In genomic region chrX:153862369-153863250, GRCh38 we compare ENCODE assay signal across 16 cellular contexts. TPM values are rescaled to one million over a fixed set of nuclear protein-coding genes. Genes with fewer than 3 reads are reported as not detected.
A peak's percentile ranks its signal among the peaks of the same experiment; 100 is the strongest.
DNase-seq lines count a peak whose midpoint lies in the region; ATAC-seq, FAIRE-seq and TF ChIP-seq lines count a peak whose summit lies in the region.
"Had no signal": no experiment of that assay in that cellular context is flagged by ENCODE, and none has a peak within 500 bp of the region (broad histone marks: within the 10 kb centered on the region; RNA-seq: fewer than 3 reads in every experiment).

No MANE protein-coding gene starts in this region.

- no peak overlapping the region for H2AFZ ChIP-seq in neuronal stem cell (ENCODE audit: low read length)

- TF ChIP-seq POLR2A in GM12891 (IDR thresholded peaks at IDR 0.05; ENCODE audit: low read depth, low read length), result no peak

- no peak overlapping the region for H3K18ac ChIP-seq in neuronal stem cell (ENCODE audit: low read length)

- no peak for ATAC-seq in HG02610 (IDR thresholded peaks at IDR 0.05; ENCODE audit: unreplicated experiment)
- ATAC-seq: HepG2 had no signal

- H3K14ac ChIP-seq in neuronal stem cell (ENCODE audit: low read length), result no peak overlapping the region

- no peaks in the 10 kb centered on the region for H3K79me1 ChIP-seq in neuronal stem cell (ENCODE audit: low read depth, low read length)

- TF ChIP-seq CTCF in WERI-Rb-1 (IDR thresholded peaks at IDR 0.05; ENCODE audit: low read depth, low read length), result no peak
- no peak for TF ChIP-seq CTCF in osteocyte (IDR thresholded peaks at IDR 0.05)

- H3K4me1 ChIP-seq in neuronal stem cell (ENCODE audit: control insufficient read depth in 2 of 2, insufficient read depth in 1 of 2, low read depth in 1 of 2, low read length in 2 of 2), result peaks cover 0 to 10% of the 10 kb centered on the region in 2 donors

- no CpG with 5 or more reads among the region's 22 CpGs for WGBS in neuronal stem cell (ENCODE audit: extremely low coverage in 2 of 2, insufficient read length in 2 of 2, insufficient replicate concordance in 1 of 2), 2 donors

- no peak overlapping the region for H3K4me3 Mint-ChIP-seq in osteocyte (ENCODE audit: unreplicated experiment)

- H3K4me2 ChIP-seq in neuronal stem cell (ENCODE audit: insufficient read depth, low read length, poor library complexity, severe bottlenecking), result peak overlapping the region; percentile 23
- H3K4me2 ChIP-seq: KMS-11 had no signal

- H3K4me1 Mint-ChIP-seq in osteocyte (ENCODE audit: unreplicated experiment), result no peaks in the 10 kb centered on the region
- H3K4me1 Mint-ChIP-seq: CD14-positive monocyte had no signal

- no peaks in the 10 kb centered on the region for H3K9me3 Mint-ChIP-seq in osteocyte (ENCODE audit: unreplicated experiment)

- H3K4me3 ChIP-seq in WERI-Rb-1 (ENCODE audit: low read depth, low read length) (no peak overlapping the region), neuronal stem cell (ENCODE audit: low read length in 2 of 2) (no peak overlapping the region)
- H3K4me3 ChIP-seq: SK-N-MC had no signal

- no peak overlapping the region for H4K91ac ChIP-seq in neuronal stem cell (ENCODE audit: low read depth, low read length, poor library complexity)

- no peaks in the 10 kb centered on the region for H3K27me3 Mint-ChIP-seq in osteocyte (ENCODE audit: unreplicated experiment)

- no peak overlapping the region for H3K27ac Mint-ChIP-seq in osteocyte (ENCODE audit: unreplicated experiment)
- H3K27ac Mint-ChIP-seq: CD14-positive monocyte had no signal

- H3K36me3 ChIP-seq in WERI-Rb-1 (peaks cover 52% of the 10 kb centered on the region), neuronal stem cell (replicated peaks in 1 of 2; ENCODE audit: control insufficient read depth in 2 of 2, insufficient read depth in 2 of 2, low read length in 2 of 2) (peaks cover 0 to 29% of the 10 kb centered on the region in 2 donors)

- no peak overlapping the region for H4K8ac ChIP-seq in neuronal stem cell (ENCODE audit: low read depth, low read length)

- H3K27me3 ChIP-seq in WERI-Rb-1 (ENCODE audit: insufficient read depth, low read depth, severe bottlenecking) (peaks cover 21% of the 10 kb centered on the region), neuronal stem cell (ENCODE audit: control insufficient read depth in 3 of 3, insufficient read depth in 3 of 3, low read depth in 1 of 3, low read length in 3 of 3) (peaks cover 0 to 20% (median 0%) of the 10 kb centered on the region in 3 experiments)

- no peaks in the 10 kb centered on the region for H3K36me3 Mint-ChIP-seq in osteocyte (ENCODE audit: unreplicated experiment)
- H3K36me3 Mint-ChIP-seq: CD14-positive monocyte had no signal

- no peak for FAIRE-seq in GM12891 (lab: Jason Lieb, UNC)
- FAIRE-seq: HepG2 had no signal

- H2BK120ac ChIP-seq in neuronal stem cell (ENCODE audit: low read depth, low read length), result no peak overlapping the region

- no peak overlapping the region for H3K4ac ChIP-seq in neuronal stem cell (ENCODE audit: low read length)

- H2BK12ac ChIP-seq in neuronal stem cell (ENCODE audit: low read length), result no peak overlapping the region

- no peak overlapping the region for H2BK5ac ChIP-seq in neuronal stem cell (ENCODE audit: low read length)

- DNase-seq in AG08396 (ENCODE audit: low spot score) (peak; percentile 11), GM12891 (ENCODE audit: insufficient read length, low spot score) (peak; percentile 2), WERI-Rb-1 (peak; percentile 68), neuronal stem cell (ENCODE audit: low spot score) (no peak), osteocyte (ENCODE audit: extremely low spot score, unreplicated experiment) (no peak), GM03348 (ENCODE audit: low spot score) (no peak)
- DNase-seq in central memory CD4-positive, alpha-beta T cell, result no peak
- DNase-seq: NCI-H1048, NCI-H146, NCI-H2081, NCI-H510A had no signal

- H2AK5ac ChIP-seq in neuronal stem cell (ENCODE audit: low read depth, low read length), result peak overlapping the region; percentile 37

- H3K9me3 ChIP-seq in WERI-Rb-1 (ENCODE audit: severe bottlenecking) (peaks cover 4% of the 10 kb centered on the region), neuronal stem cell (replicated peaks in 1 of 2; ENCODE audit: control insufficient read depth in 2 of 2, insufficient read depth in 1 of 2, low read depth in 1 of 2, low read length in 2 of 2) (no peaks in the 10 kb centered on the region)

- H3K27ac ChIP-seq in WERI-Rb-1 (peak overlapping the region; percentile 59), neuronal stem cell (replicated peaks; ENCODE audit: low read length) (no peak overlapping the region)
- H3K27ac ChIP-seq: KMS-11, SK-N-MC had no signal

- H3K9ac ChIP-seq in neuronal stem cell (ENCODE audit: low read depth, low read length, poor library complexity), result no peak overlapping the region
- H3K9ac ChIP-seq: KMS-11 had no signal

- no peak overlapping the region for H3K23ac ChIP-seq in neuronal stem cell (ENCODE audit: low read depth, low read length, poor library complexity)

- no peak overlapping the region for H2BK15ac ChIP-seq in neuronal stem cell (ENCODE audit: low read length)

TF ChIP-seq in GM12891, 5 proteins besides CTCF, POLR2A, EP300 and RAD21:
- no peak for TF ChIP-seq SPI1 (IDR thresholded peaks at IDR 0.05; ENCODE audit: low read depth, low read length)
- TF ChIP-seq PAX5 (IDR thresholded peaks at IDR 0.05; ENCODE audit: insufficient read depth, low read length, severe bottlenecking), result no peak
- no peak for TF ChIP-seq POLR2AphosphoS5 (IDR thresholded peaks at IDR 0.05; ENCODE audit: low read depth, low read length)
TF ChIP-seq in GM12891: peak in this region for 0.

RNA-seq across cellular contexts. Expression of gene L1CAM, which starts 23.4 kb away (rescaled TPM):
- polyA plus RNA-seq in GM12891 (2012; ENCODE audit: low read depth, missing spikeins), result 0.36 TPM
- 1.6 TPM for polyA plus RNA-seq in neuronal stem cell (2013, experiment 1 of 2)
- polyA plus RNA-seq in neuronal stem cell (2013, experiment 2 of 2), result 1.7 TPM
- total RNA-seq in osteocyte, result 13.0 and 16.6 TPM in 2 replicates
- polyA plus RNA-seq: CD14-positive monocyte had no signal

RNA-seq across cellular contexts. Expression of gene PDZD4, which starts 32.3 kb away (rescaled TPM):
- polyA plus RNA-seq in GM12891 (2012; ENCODE audit: low read depth, missing spikeins), result 0.03 TPM
- 13.1 TPM for polyA plus RNA-seq in neuronal stem cell (2013, experiment 1 of 2)
- polyA plus RNA-seq in neuronal stem cell (2013, experiment 2 of 2), result 12.8 TPM
- 23.9 and 26.6 TPM in 2 replicates for total RNA-seq in osteocyte
- total RNA-seq: HepG2 had no signal
- polyA plus RNA-seq: CD14-positive monocyte, HepG2 had no signal

RNA-seq across cellular contexts. Expression of gene AVPR2, which starts 41.9 kb away (rescaled TPM):
- 0.44 TPM for polyA plus RNA-seq in GM12891 (2012; ENCODE audit: low read depth, missing spikeins)
- polyA plus RNA-seq in neuronal stem cell (2013, experiment 1 of 2), result not detected
- not detected for polyA plus RNA-seq in neuronal stem cell (2013, experiment 2 of 2)
- not detected in 2 replicates for total RNA-seq in osteocyte
- total RNA-seq: HepG2 had no signal
- polyA plus RNA-seq: HepG2 had no signal

Comparison
In these comparisons a context has a peak if more than half of its experiments do, and no peak if none do; other contexts are left out.
1. DNase-seq: peak in AG08396 (single experiment), GM12891 (single experiment) and WERI-Rb-1 (single experiment); none in neuronal stem cell (single experiment), osteocyte (single experiment), GM03348 (single experiment) and central memory CD4-positive, alpha-beta T cell (single experiment).